12 cellular contexts compared by ENCODE assay signal in genomic region chr9:134059188-134059641, GRCh38. TPM values are rescaled to one million over a fixed set of nuclear protein-coding genes. Genes with fewer than 3 reads are reported as not detected.
DNase-seq lines count a peak whose midpoint lies in the region; ATAC-seq, FAIRE-seq and TF ChIP-seq lines count a peak whose summit lies in the region.
"Had no signal": no experiment of that assay in that cellular context is flagged by ENCODE, and none has a peak within 500 bp of the region (broad histone marks: within the 10 kb centered on the region; RNA-seq: fewer than 3 reads in every experiment).

No MANE protein-coding gene starts in this region.

- H3K36me3 Mint-ChIP-seq in stimulated activated memory B cell treated with anti-CD40 and anti-IgM and Interleukin-4, amounts not matched to agents 10 μg/mL and 1 μg/mL and 100 μg/mL, for 72 hours, result no peaks in the 10 kb centered on the region

- TF ChIP-seq POLR2A in GM12892 (IDR thresholded peaks at IDR 0.05; ENCODE audit: low read depth, low read length), result no peak

- no peaks in the 10 kb centered on the region for H3K9me3 Mint-ChIP-seq in stimulated activated memory B cell treated with anti-CD40 and anti-IgM and Interleukin-4, amounts not matched to agents 10 μg/mL and 1 μg/mL and 100 μg/mL, for 72 hours
- H3K9me3 Mint-ChIP-seq: activated naive CD4-positive, alpha-beta T cell treated with anti-CD3 and anti-CD28 coated beads for 36 hours had no signal

- TF ChIP-seq CTCF in VCaP (conservative IDR thresholded peaks at IDR 0.05), result no peak

- no peaks in the 10 kb centered on the region for H3K27me3 Mint-ChIP-seq in stimulated activated memory B cell treated with anti-CD40 and anti-IgM and Interleukin-4, amounts not matched to agents 10 μg/mL and 1 μg/mL and 100 μg/mL, for 72 hours

- FAIRE-seq in GM12892 (lab: Jason Lieb, UNC), result no peak
- FAIRE-seq: bronchial epithelial cell had no signal

- no peak overlapping the region for H3K4me3 Mint-ChIP-seq in stimulated activated memory B cell treated with anti-CD40 and anti-IgM and Interleukin-4, amounts not matched to agents 10 μg/mL and 1 μg/mL and 100 μg/mL, for 72 hours
- H3K4me3 Mint-ChIP-seq: activated naive CD4-positive, alpha-beta T cell treated with anti-CD3 and anti-CD28 coated beads for 36 hours had no signal

- H3K27ac Mint-ChIP-seq in stimulated activated memory B cell treated with anti-CD40 and anti-IgM and Interleukin-4, amounts not matched to agents 10 μg/mL and 1 μg/mL and 100 μg/mL, for 72 hours, result peak overlapping the region; percentile 35
- H3K27ac Mint-ChIP-seq: activated naive CD4-positive, alpha-beta T cell treated with anti-CD3 and anti-CD28 coated beads for 36 hours had no signal

- ATAC-seq in stimulated activated memory B cell treated with anti-CD40 and anti-IgM and Interleukin-4, amounts not matched to agents 10 μg/mL and 1 μg/mL and 100 μg/mL, for 72 hours, result no peak
- no peak for ATAC-seq in HG03457 (IDR thresholded peaks at IDR 0.05; ENCODE audit: unreplicated experiment)
- ATAC-seq in GM21447 (IDR thresholded peaks at IDR 0.05; ENCODE audit: unreplicated experiment), result no peak
- ATAC-seq: left cardiac atrium had no signal

- peaks cover 88% of the 10 kb centered on the region for H3K4me1 Mint-ChIP-seq in stimulated activated memory B cell treated with anti-CD40 and anti-IgM and Interleukin-4, amounts not matched to agents 10 μg/mL and 1 μg/mL and 100 μg/mL, for 72 hours

- DNase-seq in GM12892 (ENCODE audit: insufficient read length), result peak; percentile 27
- peak; percentile 85 for DNase-seq in mesenteric fat pad (ENCODE audit: low spot score)
- no peak for DNase-seq in activated CD8-positive, alpha-beta memory T cell treated with anti-CD3 and anti-CD28 coated beads, Interleukin-2, amount 50 U/mL, for 4 hours
- DNase-seq: effector CD8-positive, alpha-beta T cell; left cardiac atrium; NCI-H69 had no signal

- H3K27ac ChIP-seq in VCaP, result peak overlapping the region; percentile 100

RNA-seq across cellular contexts. Expression of gene BRD3, which starts 8.6 kb away (rescaled TPM):
- polyA plus RNA-seq in GM12892 (2012; ENCODE audit: missing spikeins), result 5.2 TPM
- 28.6 TPM for total RNA-seq in mesenteric fat pad

RNA-seq across cellular contexts. Expression of gene BRD3OS, which starts 33.9 kb away (rescaled TPM):
- 5.7 TPM for polyA plus RNA-seq in GM12892 (2012; ENCODE audit: missing spikeins)
- 13.5 TPM for total RNA-seq in mesenteric fat pad
